26 cellular contexts compared by ENCODE assay signal in genomic region chr7:149397470-149397869, GRCh38.
"Had no signal": no experiment of that assay in that cellular context is flagged by ENCODE, and none has a peak within 500 bp of the region (broad histone marks: within the 10 kb centered on the region; RNA-seq: fewer than 3 reads in every experiment).

No MANE protein-coding gene starts in this region.

- H3K4me1 ChIP-seq: esophagus squamous epithelium, gastrocnemius medialis, heart right ventricle, left lung, lower lobe of right lung had no signal

- H3K27ac ChIP-seq: coronary artery, dorsolateral prefrontal cortex, epithelial cell of prostate, esophagus squamous epithelium, gastrocnemius medialis, left lung, lower lobe of right lung had no signal

- H3K36me3 ChIP-seq: esophagus squamous epithelium, gastrocnemius medialis, heart right ventricle, left lung, lower lobe of right lung had no signal

- DNase-seq: dermis blood vessel endothelial cell; dorsolateral prefrontal cortex; effector CD4-positive, alpha-beta T cell; effector memory CD4-positive, alpha-beta T cell; erythroblast; esophagus squamous epithelium; foreskin fibroblast; foreskin melanocyte; gastrocnemius medialis; glutamatergic neuron; head of caudate nucleus; hippocampal formation; left colon; left lung; left ventricle myocardium superior; lower lobe of right lung; mesenchymal stem cell; mucosa of descending colon had no signal

- H3K4me1 Mint-ChIP-seq: mesothelial cell of epicardium had no signal

- H3K4me3 ChIP-seq: coronary artery, dorsolateral prefrontal cortex, esophagus squamous epithelium, gastrocnemius medialis, heart right ventricle, left lung, lower lobe of right lung, mucosa of descending colon had no signal

- FAIRE-seq: colon, islet of Langerhans, keratinocyte had no signal

- ATAC-seq: esophagus mucosa, gastrocnemius medialis, left colon, left lung, left ventricle myocardium superior, lower lobe of right lung, mucosa of descending colon had no signal

- H3K27ac Mint-ChIP-seq: mesothelial cell of epicardium had no signal

- H3K27me3 ChIP-seq: gastrocnemius medialis had no signal

- H3K9me3 ChIP-seq: gastrocnemius medialis, lower lobe of right lung, mucosa of descending colon had no signal

- H3K4me3 Mint-ChIP-seq: mesothelial cell of epicardium had no signal

- H3K36me3 Mint-ChIP-seq: mesothelial cell of epicardium had no signal
